In genomic region chr11:107116358-107116757, GRCh38 we compare ENCODE assay signal across 15 cellular contexts.
"Had no signal": no experiment of that assay in that cellular context is flagged by ENCODE, and none has a peak within 500 bp of the region (broad histone marks: within the 10 kb centered on the region; RNA-seq: fewer than 3 reads in every experiment).

No MANE protein-coding gene starts in this region.

- FAIRE-seq: endometrium, frontal cortex, kidney had no signal

- H3K4me3 Mint-ChIP-seq: mesothelial cell of epicardium; stimulated activated effector memory CD8-positive, alpha-beta T cell treated with anti-CD3 and anti-CD28 coated beads, Interleukin-12 subunit alpha, Interleukin-12 subunit beta, amount 100 ng/mL, for 72 hours; T-helper 17 cell had no signal

- H3K36me3 Mint-ChIP-seq: mesothelial cell of epicardium; stimulated activated effector memory CD8-positive, alpha-beta T cell treated with anti-CD3 and anti-CD28 coated beads, Interleukin-12 subunit alpha, Interleukin-12 subunit beta, amount 100 ng/mL, for 72 hours had no signal

- H3K4me1 Mint-ChIP-seq: stimulated activated effector memory CD8-positive, alpha-beta T cell treated with anti-CD3 and anti-CD28 coated beads, Interleukin-12 subunit alpha, Interleukin-12 subunit beta, amount 100 ng/mL, for 72 hours; T-helper 17 cell had no signal

- H3K27ac Mint-ChIP-seq: activated T-helper 2 cell treated with anti-CD3 and anti-CD28 coated beads, Interferon-gamma antibody, Interleukin-2, Interleukin-4, amounts not matched to agents 10 μg/mL and 5 μg/mL and 100 μg/mL, durations not matched to agents 14 hours and 24 hours and 36 hours; mesothelial cell of epicardium; stimulated activated effector memory CD8-positive, alpha-beta T cell treated with anti-CD3 and anti-CD28 coated beads, Interleukin-12 subunit alpha, Interleukin-12 subunit beta, amount 100 ng/mL, for 72 hours; T-helper 17 cell had no signal

- H3K27me3 Mint-ChIP-seq: T-helper 17 cell had no signal

- H3K4me3 ChIP-seq: esophagus muscularis mucosa, right atrium auricular region, smooth muscle cell, transverse colon had no signal

- DNase-seq: activated CD4-positive, alpha-beta T cell treated with anti-CD3 and anti-CD28 coated beads, Interleukin-2, amount 50 U/mL, for 1 hour; activated CD4-positive, CD25-positive, alpha-beta regulatory T cell; activated naive CD4-positive, alpha-beta T cell treated with anti-CD3 and anti-CD28 coated beads, Interleukin-2, amount 50 U/mL, for 16 hours; amniotic stem cell; kidney; T-helper 17 cell; transverse colon had no signal

- ATAC-seq: stimulated activated effector memory CD8-positive, alpha-beta T cell treated with anti-CD3 and anti-CD28 coated beads, Interleukin-12 subunit alpha, Interleukin-12 subunit beta, amount 100 ng/mL, for 72 hours; T-helper 17 cell had no signal
